In genomic region chr10:58781873-58782488, GRCh38 we compare ENCODE assay signal across 9 cellular contexts.
DNase-seq lines count a peak whose midpoint lies in the region; ATAC-seq, FAIRE-seq and TF ChIP-seq lines count a peak whose summit lies in the region.
"Had no signal": no experiment of that assay in that cellular context is flagged by ENCODE, and none has a peak within 500 bp of the region (broad histone marks: within the 10 kb centered on the region; RNA-seq: fewer than 3 reads in every experiment).

No MANE protein-coding gene starts in this region.

- intact Hi-C loops in posterior vena cava (cut with DNase I) = no loop called here

- no peaks in the 10 kb centered on the region for H3K27me3 Mint-ChIP-seq in type B pancreatic cell

- TF ChIP-seq CTCF in astrocyte of the spinal cord (IDR thresholded peaks at IDR 0.05; ENCODE audit: low read depth, low read length) (peak; percentile 49), keratinocyte (optimal IDR thresholded peaks at IDR 0.05 in 1 of 3, IDR thresholded peaks at IDR 0.05 in 1 of 3, conservative IDR thresholded peaks at IDR 0.05 in 1 of 3; ENCODE audit: extremely low read depth in 1 of 3, insufficient read depth in 2 of 3, low read length in 3 of 3) (peak; percentile 29 to 57 (median 47)), type B pancreatic cell (conservative IDR thresholded peaks at IDR 0.05) (peak; percentile 83)

- in situ Hi-C loops in astrocyte of the spinal cord (cut with HindIII; ENCODE audit: low sequenced_read_pairs) = no loop called here

- peak; percentile 86 for FAIRE-seq in keratinocyte (lab: Jason Lieb, UNC)

- no peak overlapping the region for H2AFZ ChIP-seq in keratinocyte (ENCODE audit: control insufficient read depth, low read length)

- H3K36me3 ChIP-seq in keratinocyte (ENCODE audit: control insufficient read depth in 2 of 2, extremely low read depth in 1 of 2, insufficient read depth in 2 of 2, low read length in 2 of 2) = no peaks in the 10 kb centered on the region
- H3K36me3 ChIP-seq: SJCRH30 had no signal

- H3K27ac Mint-ChIP-seq in type B pancreatic cell = peak overlapping the region; percentile 29

- dilution Hi-C loops in keratinocyte (cut with MboI; ENCODE audit: extremely low pct_ligation_motif_present, low sequenced_read_pairs) = no loop called here

- no peaks in the 10 kb centered on the region for H3K9me3 Mint-ChIP-seq in type B pancreatic cell

- H3K9me3 ChIP-seq in keratinocyte (ENCODE audit: control insufficient read depth, low read depth, low read length) = no peaks in the 10 kb centered on the region
- H3K9me3 ChIP-seq: SJCRH30 had no signal

- no peak overlapping the region for H3K9ac ChIP-seq in keratinocyte (ENCODE audit: control insufficient read depth, extremely low read depth, insufficient read depth, low read length)

- no peak overlapping the region for H3K4me2 ChIP-seq in keratinocyte (ENCODE audit: control insufficient read depth, extremely low read depth, insufficient read depth, low read depth, low read length)

- H3K4me3 ChIP-seq in astrocyte of the spinal cord (ENCODE audit: low read depth, low read length) (no peak overlapping the region), keratinocyte (ENCODE audit: control insufficient read depth in 2 of 3, extremely low read depth in 1 of 3, insufficient read depth in 2 of 3, low read depth in 1 of 3, low read length in 3 of 3) (no peak overlapping the region)
- H3K4me3 ChIP-seq: SJCRH30 had no signal

- no peaks in the 10 kb centered on the region for H3K9me1 ChIP-seq in keratinocyte (ENCODE audit: control insufficient read depth, extremely low read depth, insufficient read depth, low read length)

- H3K4me1 ChIP-seq in keratinocyte (ENCODE audit: control insufficient read depth, extremely low read depth, insufficient read depth, low read length) = no peaks in the 10 kb centered on the region

- no peaks in the 10 kb centered on the region for H3K27me3 ChIP-seq in keratinocyte (ENCODE audit: control insufficient read depth, extremely low read depth, insufficient read depth, low read length)
- H3K27me3 ChIP-seq: SJCRH30 had no signal

- peaks cover 4% of the 10 kb centered on the region for H3K36me3 Mint-ChIP-seq in type B pancreatic cell

- peak; percentile 82 for ATAC-seq in GM21526 (IDR thresholded peaks at IDR 0.05; ENCODE audit: low FRiP score, unreplicated experiment)
- no peak for ATAC-seq in GM21367 (IDR thresholded peaks at IDR 0.05; ENCODE audit: unreplicated experiment)

- no peak overlapping the region for H3K27ac ChIP-seq in keratinocyte (ENCODE audit: control insufficient read depth, insufficient read depth, low read length)
- H3K27ac ChIP-seq: SJCRH30 had no signal

- H3K4me3 Mint-ChIP-seq in type B pancreatic cell = no peak overlapping the region

- peaks cover 28% of the 10 kb centered on the region for H3K4me1 Mint-ChIP-seq in type B pancreatic cell (ENCODE audit: unreplicated experiment)

- H4K20me1 ChIP-seq in keratinocyte (ENCODE audit: control insufficient read depth, extremely low read depth, insufficient read depth, low read length) = no peaks in the 10 kb centered on the region

- H3K79me2 ChIP-seq in keratinocyte (ENCODE audit: control insufficient read depth, insufficient read depth, low read length) = no peaks in the 10 kb centered on the region

- DNase-seq in D341Med (ENCODE audit: low spot score) (peak; percentile 60), NCI-H1105 (lab: John Stamatoyannopoulos, UW) (peak; percentile 10), astrocyte of the spinal cord (ENCODE audit: low read depth, low spot score) (peak; percentile 58), keratinocyte (ENCODE audit: low read depth, low spot score) (no peak), type B pancreatic cell (ENCODE audit: extremely low spot score, unreplicated experiment) (no peak), posterior vena cava (ENCODE audit: low spot score) (no peak)

Comparison
In these comparisons a context has a peak if more than half of its experiments do, and no peak if none do; other contexts are left out.
1. DNase-seq: peak in D341Med (single experiment), NCI-H1105 (single experiment) and astrocyte of the spinal cord (single experiment); none in keratinocyte (single experiment), type B pancreatic cell (single experiment) and posterior vena cava (single experiment).
2. Peak in every context shown above with its lines, with median percentiles within 50 percentile points of each other: CTCF ChIP-seq.